In genomic region chr2:69980408-69980807, GRCh38 we compare ENCODE assay signal across 16 cellular contexts. TPM values are rescaled to one million over a fixed set of nuclear protein-coding genes. Genes with fewer than 3 reads are reported as not detected.
A peak's percentile ranks its signal among the peaks of the same experiment; 100 is the strongest.
DNase-seq lines count a peak whose midpoint lies in the region; ATAC-seq and TF ChIP-seq lines count a peak whose summit lies in the region.
"Had no signal": no experiment of that assay in that cellular context is flagged by ENCODE, and none has a peak within 500 bp of the region (broad histone marks: within the 10 kb centered on the region; RNA-seq: fewer than 3 reads in every experiment).

No MANE protein-coding gene starts in this region.

- ATAC-seq in right lobe of liver = peak; percentile 49 to 69 (median 63)
- no peak for ATAC-seq in HG03378 (IDR thresholded peaks at IDR 0.05; ENCODE audit: unreplicated experiment)

- in situ Hi-C loops in brain microvascular endothelial cell (cut with HindIII; ENCODE audit: low pct_ligation_motif_present, low sequenced_read_pairs) = no loop called here

- peaks cover 8% of the 10 kb centered on the region for H3K4me1 Mint-ChIP-seq in type B pancreatic cell (ENCODE audit: unreplicated experiment)

- peaks cover 0 to 41% (median 8%) of the 10 kb centered on the region in 4 donors for H3K4me1 ChIP-seq in right lobe of liver

- no peak for TF ChIP-seq POLR2A in right lobe of liver (IDR thresholded peaks at IDR 0.05)

- H3K27ac ChIP-seq in RWPE1 (peak overlapping the region; percentile 58; the same call in 1 of the 2 replicates), right lobe of liver (peak overlapping the region; percentile 55 to 75 (median 59)), brain microvascular endothelial cell (no peak overlapping the region)
- H3K27ac ChIP-seq: C4-2B had no signal

- H3K36me3 Mint-ChIP-seq in type B pancreatic cell = no peaks in the 10 kb centered on the region

- POLR2A ChIA-PET in BJ (lab: Charles Lee) (no interaction called here), RWPE1 (lab: Yijun Ruan, JAX; ENCODE audit: low non-redundant PET) (no interaction called here)

- no peaks in the 10 kb centered on the region for H3K27me3 Mint-ChIP-seq in type B pancreatic cell

- TF ChIP-seq CTCF in BJ (IDR thresholded peaks at IDR 0.05; ENCODE audit: insufficient read depth, low read depth, low read length) (no peak), RWPE1 (conservative IDR thresholded peaks at IDR 0.05; ENCODE audit: low read depth) (no peak), right lobe of liver (IDR thresholded peaks at IDR 0.05) (no peak), brain microvascular endothelial cell (IDR thresholded peaks at IDR 0.05; ENCODE audit: low read depth, low read length, missing control alignments) (no peak), type B pancreatic cell (conservative IDR thresholded peaks at IDR 0.05) (no peak)

- intact Hi-C loops in right lobe of liver (cut with DNase I) = no loop called here

- no peaks in the 10 kb centered on the region for H3K9me3 Mint-ChIP-seq in type B pancreatic cell

- no peaks in the 10 kb centered on the region for H3K27me3 ChIP-seq in BJ (ENCODE audit: control insufficient read depth, insufficient read depth, low read length)
- H3K27me3 ChIP-seq in right lobe of liver = no peaks in the 10 kb centered on the region
- H3K27me3 ChIP-seq in brain microvascular endothelial cell (replicated peaks) = no peaks in the 10 kb centered on the region

- H3K4me3 ChIP-seq in BJ (ENCODE audit: low read depth, low read length) (no peak overlapping the region), right lobe of liver (no peak overlapping the region), brain microvascular endothelial cell (ENCODE audit: low read depth, low read length) (no peak overlapping the region)

- WGBS in right lobe of liver (ENCODE audit: insufficient coverage, low coverage, low lambda C conversion rate, missing lambda C conversion rate) = 58% methylated on average over 2 of the region's 2 CpGs

- H3K36me3 ChIP-seq in BJ (ENCODE audit: control insufficient read depth, insufficient read depth, low read length) = no peaks in the 10 kb centered on the region
- H3K36me3 ChIP-seq in right lobe of liver = no peaks in the 10 kb centered on the region
- no peaks in the 10 kb centered on the region for H3K36me3 ChIP-seq in brain microvascular endothelial cell (replicated peaks)

- peak; percentile 26 for DNase-seq in BJ (ENCODE audit: low read depth)
- no peak for DNase-seq in RWPE1 (ENCODE audit: low spot score)
- peak; percentile 76 for DNase-seq in fibroblast of gingiva (ENCODE audit: low read depth)
- DNase-seq in right lobe of liver = no peak
- DNase-seq in Ammon's horn (ENCODE audit: low spot score) = no peak
- no peak for DNase-seq in brain microvascular endothelial cell
- no peak for DNase-seq in type B pancreatic cell (ENCODE audit: extremely low spot score, unreplicated experiment)
- DNase-seq: ACHN, DMS153, MV-4-11, NCI-H1436, NCI-H2081 treated with DMSO at 0.1 percent for 48 hours, NCI-H2227 treated with DMSO at 0.1 percent for 48 hours, NCI-H69 had no signal

- no peaks in the 10 kb centered on the region for H3K9me3 ChIP-seq in right lobe of liver

- no peak overlapping the region for H3K4me3 Mint-ChIP-seq in type B pancreatic cell

- no peak overlapping the region for H3K27ac Mint-ChIP-seq in type B pancreatic cell

- CTCF ChIA-PET in BJ (lab: Yijun Ruan, JAX) (no interaction called here), RWPE1 (lab: Yijun Ruan, JAX) (no interaction called here)

RNA-seq across cellular contexts. Expression of gene ASPRV1, which starts 19.0 kb away (rescaled TPM):
- polyA plus RNA-seq in BJ (2011; rRNA removed) = 0.17 and 0.29 TPM in 2 replicates
- not detected in 2 replicates for polyA minus RNA-seq in BJ (2011; rRNA and poly(A)+ RNA removed)
- total RNA-seq in right lobe of liver (under 1 TPM; 0.31 to 0.98 (median 0.59) TPM), type B pancreatic cell (ENCODE audit: low replicate concordance) (0.67 and 1.3 TPM in 2 replicates)

Comparison
In these comparisons a context has a peak if more than half of its experiments do, and no peak if none do; other contexts are left out.
1. DNase-seq: peak in BJ (single experiment) and fibroblast of gingiva (single experiment); none in RWPE1 (single experiment), right lobe of liver (0 of 3), Ammon's horn (single experiment), brain microvascular endothelial cell (single experiment) and type B pancreatic cell (single experiment).